Comparison of ENCODE assay signal across 27 cellular contexts in genomic region chr4:119537586-119537985, GRCh38.
DNase-seq lines count a peak whose midpoint lies in the region; ATAC-seq, FAIRE-seq and TF ChIP-seq lines count a peak whose summit lies in the region.
"Had no signal": no experiment of that assay in that cellular context is flagged by ENCODE, and none has a peak within 500 bp of the region (broad histone marks: within the 10 kb centered on the region; RNA-seq: fewer than 3 reads in every experiment).

No MANE protein-coding gene starts in this region.

- ATAC-seq in GM21360 (IDR thresholded peaks at IDR 0.05; ENCODE audit: unreplicated experiment): peak; percentile 31
- no peak for ATAC-seq in HG03025 (IDR thresholded peaks at IDR 0.05; ENCODE audit: low FRiP score, unreplicated experiment)
- ATAC-seq in activated T-helper 17 cell treated with anti-CD3 and anti-CD28 coated beads, Interleukin-2, amount 50 U/mL, for 72 hours (replicated peaks): no peak
- no peak for ATAC-seq in HG02981 (IDR thresholded peaks at IDR 0.05; ENCODE audit: unreplicated experiment)
- ATAC-seq: activated T-cell treated with anti-CD3 and anti-CD28 coated beads, Interleukin-2, amount 50 U/mL, for 4 hours; HepG2; Right ventricle myocardium inferior had no signal

- no peaks in the 10 kb centered on the region for H3K27me3 ChIP-seq in Karpas-422 (ENCODE audit: low read length)
- H3K27me3 ChIP-seq: upper lobe of left lung had no signal

- no peak overlapping the region for H3K9ac ChIP-seq in Karpas-422 (ENCODE audit: low read length)

- peak; percentile 9 for FAIRE-seq in GM12891 (lab: Jason Lieb, UNC)
- FAIRE-seq: A204.1, D721Med, HepG2 had no signal

- no peak overlapping the region for H3K4me3 Mint-ChIP-seq in nephron progenitor cell
- no peak overlapping the region for H3K4me3 Mint-ChIP-seq in activated T-helper 17 cell treated with anti-CD3 and anti-CD28 coated beads, Interleukin-2, amount 50 U/mL, for 72 hours
- H3K4me3 Mint-ChIP-seq: activated naive CD4-positive, alpha-beta T cell treated with anti-CD3 and anti-CD28 coated beads, Interleukin-2, amount 10 ng/mL, durations not matched to agents 7 days and 5 days; activated T-cell treated with anti-CD3 and anti-CD28 coated beads, Interleukin-2, amount 50 U/mL, for 4 hours; dendritic cell treated with granulocyte-macrophage colony-stimulating factor and Interleukin-4, amounts not matched to agents 40 ng/mL and 50 ng/mL, for 4 days; H9 had no signal

- H3K4me2 ChIP-seq in Karpas-422 (ENCODE audit: low read depth, low read length, poor library complexity, severe bottlenecking): peak overlapping the region; percentile 34

- no peak for TF ChIP-seq CTCF in nephron progenitor cell (IDR thresholded peaks at IDR 0.05)

- H3K27ac Mint-ChIP-seq in nephron progenitor cell: peak overlapping the region; percentile 0
- H3K27ac Mint-ChIP-seq in activated T-helper 17 cell treated with anti-CD3 and anti-CD28 coated beads, Interleukin-2, amount 50 U/mL, for 72 hours: no peak overlapping the region
- H3K27ac Mint-ChIP-seq: activated naive CD4-positive, alpha-beta T cell treated with anti-CD3 and anti-CD28 coated beads, Interleukin-2, amount 10 ng/mL, durations not matched to agents 7 days and 5 days; dendritic cell treated with granulocyte-macrophage colony-stimulating factor and Interleukin-4, amounts not matched to agents 40 ng/mL and 50 ng/mL, for 4 days had no signal

- H3K9me3 ChIP-seq in Karpas-422 (ENCODE audit: low read length): no peaks in the 10 kb centered on the region

- no peaks in the 10 kb centered on the region for H3K4me1 Mint-ChIP-seq in nephron progenitor cell
- no peaks in the 10 kb centered on the region for H3K4me1 Mint-ChIP-seq in activated T-helper 17 cell treated with anti-CD3 and anti-CD28 coated beads, Interleukin-2, amount 50 U/mL, for 72 hours
- H3K4me1 Mint-ChIP-seq: activated naive CD4-positive, alpha-beta T cell treated with anti-CD3 and anti-CD28 coated beads, Interleukin-2, amount 10 ng/mL, durations not matched to agents 7 days and 5 days had no signal

- H4K20me1 ChIP-seq in Karpas-422 (ENCODE audit: insufficient read depth, low read depth, low read length): no peaks in the 10 kb centered on the region

- no peak for TF ChIP-seq POLR2A in GM12891 (IDR thresholded peaks at IDR 0.05; ENCODE audit: low read depth, low read length)

- peaks cover 59% of the 10 kb centered on the region for H3K36me3 Mint-ChIP-seq in nephron progenitor cell (ENCODE audit: low read depth)
- H3K36me3 Mint-ChIP-seq in activated T-helper 17 cell treated with anti-CD3 and anti-CD28 coated beads, Interleukin-2, amount 50 U/mL, for 72 hours (ENCODE audit: low read depth): no peaks in the 10 kb centered on the region

- no peaks in the 10 kb centered on the region for H3K9me2 ChIP-seq in Karpas-422 (replicated peaks; ENCODE audit: insufficient read depth, low read length)

- no peak overlapping the region for H3K4me3 ChIP-seq in Karpas-422 (ENCODE audit: low read length)
- H3K4me3 ChIP-seq: upper lobe of left lung had no signal

- H3K36me3 ChIP-seq in Karpas-422 (ENCODE audit: insufficient read depth, low read length): no peaks in the 10 kb centered on the region

- peak overlapping the region; percentile 47 for H3K27ac ChIP-seq in Karpas-422 (ENCODE audit: low read length)
- H3K27ac ChIP-seq: HL-60, upper lobe of left lung had no signal

- peaks cover 24% of the 10 kb centered on the region for H3K9me3 Mint-ChIP-seq in nephron progenitor cell
- H3K9me3 Mint-ChIP-seq in activated T-helper 17 cell treated with anti-CD3 and anti-CD28 coated beads, Interleukin-2, amount 50 U/mL, for 72 hours: no peaks in the 10 kb centered on the region
- H3K9me3 Mint-ChIP-seq: activated T-cell treated with anti-CD3 and anti-CD28 coated beads, Interleukin-2, amount 50 U/mL, for 4 hours; dendritic cell treated with granulocyte-macrophage colony-stimulating factor and Interleukin-4, amounts not matched to agents 40 ng/mL and 50 ng/mL, for 4 days had no signal

- H2AFZ ChIP-seq in Karpas-422 (ENCODE audit: low read length): peak overlapping the region; percentile 82

- no peaks in the 10 kb centered on the region for H3K79me2 ChIP-seq in Karpas-422 (ENCODE audit: low read length)

- H3K4me1 ChIP-seq in Karpas-422 (ENCODE audit: low read length): peaks cover 16% of the 10 kb centered on the region
- H3K4me1 ChIP-seq: upper lobe of left lung had no signal

- no peaks in the 10 kb centered on the region for H3K27me3 Mint-ChIP-seq in nephron progenitor cell (ENCODE audit: low read depth, poor library complexity)
- H3K27me3 Mint-ChIP-seq in activated T-helper 17 cell treated with anti-CD3 and anti-CD28 coated beads, Interleukin-2, amount 50 U/mL, for 72 hours: no peaks in the 10 kb centered on the region
- H3K27me3 Mint-ChIP-seq: activated naive CD4-positive, alpha-beta T cell treated with anti-CD3 and anti-CD28 coated beads, Interleukin-2, amount 10 ng/mL, durations not matched to agents 7 days and 5 days; dendritic cell treated with granulocyte-macrophage colony-stimulating factor and Interleukin-4, amounts not matched to agents 40 ng/mL and 50 ng/mL, for 4 days had no signal

- DNase-seq in GM12891 (ENCODE audit: insufficient read length, low spot score) (no peak), Karpas-422 (peak; percentile 45), nephron progenitor cell (no peak), kidney glomerular epithelial cell (lab: John Stamatoyannopoulos, UW) (no peak)
- DNase-seq: activated CD8-positive, alpha-beta memory T cell treated with anti-CD3 and anti-CD28 coated beads for 24 hours; activated naive CD4-positive, alpha-beta T cell treated with anti-CD3 and anti-CD28 coated beads, Interleukin-2, amount 10 ng/mL, durations not matched to agents 7 days and 5 days; activated T-cell treated with anti-CD3 and anti-CD28 coated beads, Interleukin-2, amount 50 U/mL, for 4 hours; amygdala; C1 segment of cervical spinal cord; glutamatergic neuron; H9; NCI-H1105 treated with DMSO at 0.1 percent for 48 hours; NCI-H2081 treated with DMSO at 0.1 percent for 48 hours; NCI-H82; occipital lobe; stimulated activated CD4-positive, alpha-beta T cell treated with anti-CD3 and anti-CD28 coated beads, Interleukin-4, amount 100 ng/mL, for 24 hours; upper lobe of left lung had no signal

TF ChIP-seq in GM12891, 5 proteins besides CTCF, POLR2A, EP300 and RAD21:
- TF ChIP-seq TAF1 (IDR thresholded peaks at IDR 0.05; ENCODE audit: low read depth, low read length) (no peak), PAX5 (IDR thresholded peaks at IDR 0.05; ENCODE audit: insufficient read depth, low read length, severe bottlenecking) (no peak), POLR2AphosphoS5 (IDR thresholded peaks at IDR 0.05; ENCODE audit: low read depth, low read length) (no peak), POU2F2 (IDR thresholded peaks at IDR 0.05; ENCODE audit: low read depth, low read length) (no peak), SPI1 (IDR thresholded peaks at IDR 0.05; ENCODE audit: low read depth, low read length) (peak; percentile 70)
